In genomic region chr7:157897686-157898085, GRCh38 we compare ENCODE assay signal across 26 cellular contexts.
DNase-seq lines count a peak whose midpoint lies in the region; ATAC-seq and TF ChIP-seq lines count a peak whose summit lies in the region.
"Had no signal": no experiment of that assay in that cellular context is flagged by ENCODE, and none has a peak within 500 bp of the region (broad histone marks: within the 10 kb centered on the region; RNA-seq: fewer than 3 reads in every experiment).

No MANE protein-coding gene starts in this region.

- no peak overlapping the region for H3K9ac ChIP-seq in SK-N-SH
- H3K9ac ChIP-seq in neural progenitor cell, result no peak overlapping the region

- H4K20me1 ChIP-seq in SK-N-SH (ENCODE audit: insufficient read depth) (no peaks in the 10 kb centered on the region), neural progenitor cell (ENCODE audit: low read depth) (no peaks in the 10 kb centered on the region)

- TF ChIP-seq CTCF in SK-N-SH (IDR thresholded peaks at IDR 0.05), result no peak
- TF ChIP-seq CTCF in WERI-Rb-1 (IDR thresholded peaks at IDR 0.05; ENCODE audit: low read depth, low read length), result no peak
- TF ChIP-seq CTCF in neural progenitor cell (IDR thresholded peaks at IDR 0.05), result no peak
- TF ChIP-seq CTCF in HFFc6 (IDR thresholded peaks at IDR 0.05), result no peak

- peaks cover 0 to 19% of the 10 kb centered on the region in 2 experiments; a peak in 1 of 4 replicates for H3K4me1 ChIP-seq in SK-N-SH (ENCODE audit: control insufficient read depth in 1 of 2, insufficient read depth in 2 of 2, low read depth in 1 of 2, low read length in 1 of 2)
- peaks cover 13% of the 10 kb centered on the region for H3K4me1 ChIP-seq in neural progenitor cell
- H3K4me1 ChIP-seq: adrenal gland, HAP-1, pancreas, transverse colon had no signal

- no peaks in the 10 kb centered on the region for H3F3A ChIP-seq in SK-N-SH (replicated peaks; ENCODE audit: insufficient read depth)
- H3F3A ChIP-seq in neural progenitor cell (ENCODE audit: low read depth), result no peaks in the 10 kb centered on the region

- H3K36me3 ChIP-seq in SK-N-SH (replicated peaks in 1 of 2; ENCODE audit: control insufficient read depth in 1 of 2, insufficient read depth in 2 of 2, low read length in 1 of 2) (no peaks in the 10 kb centered on the region), WERI-Rb-1 (no peaks in the 10 kb centered on the region), neural progenitor cell (no peaks in the 10 kb centered on the region)
- H3K36me3 ChIP-seq: adrenal gland, HAP-1, pancreas, transverse colon had no signal

- no peaks in the 10 kb centered on the region for H3K9me3 Mint-ChIP-seq in neural progenitor cell
- peaks cover 79% of the 10 kb centered on the region for H3K9me3 Mint-ChIP-seq in HFFc6
- H3K9me3 Mint-ChIP-seq: activated CD4-positive, alpha-beta T cell treated with anti-CD3 and anti-CD28 coated beads, Interleukin-2, amount 10 ng/mL, durations not matched to agents 7 days and 5 days; activated naive CD4-positive, alpha-beta T cell treated with anti-CD3 and anti-CD28 coated beads for 36 hours; activated T-cell treated with anti-CD3 and anti-CD28 coated beads, Interleukin-2, amount 50 U/mL, for 72 hours had no signal

- H3K9me3 ChIP-seq in SK-N-SH (peaks cover 5% of the 10 kb centered on the region; the same call in 1 of the 2 replicates), WERI-Rb-1 (ENCODE audit: severe bottlenecking) (no peaks in the 10 kb centered on the region), neural progenitor cell (ENCODE audit: low read depth) (no peaks in the 10 kb centered on the region)
- H3K9me3 ChIP-seq: adrenal gland, HAP-1, pancreas, transverse colon had no signal

- H3K4me1 Mint-ChIP-seq in neural progenitor cell, result peaks cover 19% of the 10 kb centered on the region
- no peaks in the 10 kb centered on the region for H3K4me1 Mint-ChIP-seq in HFFc6 (ENCODE audit: low read depth)
- H3K4me1 Mint-ChIP-seq: activated CD4-positive, alpha-beta T cell treated with anti-CD3 and anti-CD28 coated beads, Interleukin-2, amount 10 ng/mL, durations not matched to agents 7 days and 5 days had no signal

- H2AFZ ChIP-seq in SK-N-SH (ENCODE audit: low read depth) (no peak overlapping the region), neural progenitor cell (replicated peaks) (peak overlapping the region; percentile 26)

- no peak overlapping the region for H3K4me2 ChIP-seq in SK-N-SH
- no peak overlapping the region for H3K4me2 ChIP-seq in neural progenitor cell
- H3K4me2 ChIP-seq: smooth muscle cell had no signal

- POLR2A ChIA-PET in SK-N-SH (lab: Yijun Ruan, JAX), result no interaction called here

- H3K79me2 ChIP-seq in SK-N-SH (ENCODE audit: insufficient read depth) (no peaks in the 10 kb centered on the region), neural progenitor cell (ENCODE audit: low read depth) (no peaks in the 10 kb centered on the region)

- H3K4me3 Mint-ChIP-seq in neural progenitor cell (no peak overlapping the region), HFFc6 (no peak overlapping the region)
- H3K4me3 Mint-ChIP-seq: activated CD4-positive, alpha-beta T cell treated with anti-CD3 and anti-CD28 coated beads, Interleukin-2, amount 10 ng/mL, durations not matched to agents 7 days and 5 days; activated naive CD4-positive, alpha-beta T cell treated with anti-CD3 and anti-CD28 coated beads for 36 hours; activated T-cell treated with anti-CD3 and anti-CD28 coated beads, Interleukin-2, amount 50 U/mL, for 72 hours; brain; CD4-positive, alpha-beta memory T cell; natural killer cell; WTC11 had no signal

- no peaks in the 10 kb centered on the region for H3K9me2 ChIP-seq in SK-N-SH

- H3K27me3 Mint-ChIP-seq in neural progenitor cell (ENCODE audit: insufficient read depth, low read depth) (peaks cover 3% of the 10 kb centered on the region), HFFc6 (ENCODE audit: insufficient read depth) (peaks cover 8% of the 10 kb centered on the region; the same call in 1 of the 2 replicates)
- H3K27me3 Mint-ChIP-seq: activated CD4-positive, alpha-beta T cell treated with anti-CD3 and anti-CD28 coated beads, Interleukin-2, amount 10 ng/mL, durations not matched to agents 7 days and 5 days had no signal

- no peak for TF ChIP-seq RAD21 in SK-N-SH (IDR thresholded peaks at IDR 0.05; ENCODE audit: low read length)

- H3K27ac ChIP-seq in SK-N-SH (ENCODE audit: low read depth in 2 of 2, low read length in 1 of 2) (no peak overlapping the region), WERI-Rb-1 (no peak overlapping the region), neural progenitor cell (no peak overlapping the region)
- H3K27ac ChIP-seq: adrenal gland, pancreas, transverse colon had no signal

- DNase-seq in SK-N-SH (peak; percentile 69), NCI-H1436 (lab: John Stamatoyannopoulos, UW) (peak; percentile 73), WERI-Rb-1 (peak; percentile 56), neural progenitor cell (ENCODE audit: low spot score) (peak; percentile 26), HFFc6 (no peak), NCI-H146 (lab: John Stamatoyannopoulos, UW) (no peak), DMS53 (lab: John Stamatoyannopoulos, UW) (no peak)
- DNase-seq: activated CD4-positive, alpha-beta T cell treated with anti-CD3 and anti-CD28 coated beads, Interleukin-2, amount 10 ng/mL, durations not matched to agents 7 days and 5 days; activated naive CD4-positive, alpha-beta T cell treated with anti-CD3 and anti-CD28 coated beads for 36 hours; activated T-cell treated with anti-CD3 and anti-CD28 coated beads, Interleukin-2, amount 50 U/mL, for 72 hours; adrenal gland; CD4-positive, alpha-beta memory T cell; effector CD4-positive, alpha-beta T cell; glutamatergic neuron; natural killer cell; NCI-H774; pancreas; stimulated activated CD4-positive, alpha-beta T cell treated with anti-CD3 and anti-CD28 coated beads, Interleukin-1b, Interleukin-23, amount 100 ng/mL, for 48 hours; stimulated activated CD8-positive, alpha-beta memory T cell treated with anti-CD3 and anti-CD28 coated beads, Interleukin-4, amount 100 ng/mL, for 48 hours; SW 1271; transverse colon had no signal

- CTCF ChIA-PET in SK-N-SH (lab: Yijun Ruan, JAX), result interaction anchor here (1.2 kb wide), 1 partner anchor 9 kb away, joined by 4 read pairs; no protein-coding TSS in a partner anchor

- no peak for TF ChIP-seq EP300 in SK-N-SH (IDR thresholded peaks at IDR 0.05; ENCODE audit: borderline replicate concordance in 1 of 2, low read depth in 1 of 2, low read length in 1 of 2)

- H3K4me3 ChIP-seq in SK-N-SH (ENCODE audit: low read depth in 2 of 2, low read length in 1 of 2), result no peak overlapping the region
- peak overlapping the region; percentile 40 for H3K4me3 ChIP-seq in WERI-Rb-1 (ENCODE audit: low read depth, low read length)
- H3K4me3 ChIP-seq in neural progenitor cell, result no peak overlapping the region
- H3K4me3 ChIP-seq: adrenal gland, HAP-1, pancreas, smooth muscle cell, transverse colon had no signal

- WGBS in SK-N-SH (ENCODE audit: low lambda C conversion rate), result 52% methylated on average over 30 of the region's 30 CpGs

- H3K27me3 ChIP-seq in SK-N-SH (ENCODE audit: insufficient read depth), result no peaks in the 10 kb centered on the region
- no peaks in the 10 kb centered on the region for H3K27me3 ChIP-seq in WERI-Rb-1 (ENCODE audit: insufficient read depth, low read depth, severe bottlenecking)
- no peaks in the 10 kb centered on the region for H3K27me3 ChIP-seq in neural progenitor cell
- H3K27me3 ChIP-seq: adrenal gland, pancreas, transverse colon had no signal

- H3K27ac Mint-ChIP-seq in neural progenitor cell (no peak overlapping the region), HFFc6 (no peak overlapping the region)
- H3K27ac Mint-ChIP-seq: activated CD4-positive, alpha-beta T cell treated with anti-CD3 and anti-CD28 coated beads, Interleukin-2, amount 10 ng/mL, durations not matched to agents 7 days and 5 days; activated naive CD4-positive, alpha-beta T cell treated with anti-CD3 and anti-CD28 coated beads for 36 hours; activated T-cell treated with anti-CD3 and anti-CD28 coated beads, Interleukin-2, amount 50 U/mL, for 72 hours; CD4-positive, alpha-beta memory T cell; natural killer cell; WTC11 had no signal

- ATAC-seq in SK-N-SH treated with all-trans-retinoic acid at 6 μM for 48 hours, result no peak
- ATAC-seq: activated T-cell treated with anti-CD3 and anti-CD28 coated beads, Interleukin-2, amount 50 U/mL, for 72 hours; natural killer cell; pancreas; WTC11 had no signal

- H3K36me3 Mint-ChIP-seq in neural progenitor cell, result no peaks in the 10 kb centered on the region
- peaks cover 11% of the 10 kb centered on the region for H3K36me3 Mint-ChIP-seq in HFFc6 (ENCODE audit: low read depth)
- H3K36me3 Mint-ChIP-seq: brain; CD4-positive, alpha-beta memory T cell; natural killer cell had no signal

TF ChIP-seq in SK-N-SH, 30 proteins besides CTCF, POLR2A, EP300 and RAD21 (continues in another document):
- no peak for TF ChIP-seq RFX5 (IDR thresholded peaks at IDR 0.05; ENCODE audit: low read length)
- TF ChIP-seq POLR2AphosphoS5 (IDR thresholded peaks at IDR 0.05; ENCODE audit: low read depth, low read length), result no peak

TF ChIP-seq in SK-N-SH treated with all-trans-retinoic acid at 6 μM for 48 hours, 23 proteins besides CTCF, POLR2A, EP300 and RAD21 (continues in another document):
- no peak for TF ChIP-seq ZC3H10 (CRISPR knock-in tag; IDR thresholded peaks at IDR 0.05)
- no peak for TF ChIP-seq ZNF565 (CRISPR knock-in tag; conservative IDR thresholded peaks at IDR 0.05; ENCODE audit: low read depth)
- TF ChIP-seq CSDC2 (CRISPR knock-in tag; IDR thresholded peaks at IDR 0.05), result no peak
- TF ChIP-seq, protein P1, sequence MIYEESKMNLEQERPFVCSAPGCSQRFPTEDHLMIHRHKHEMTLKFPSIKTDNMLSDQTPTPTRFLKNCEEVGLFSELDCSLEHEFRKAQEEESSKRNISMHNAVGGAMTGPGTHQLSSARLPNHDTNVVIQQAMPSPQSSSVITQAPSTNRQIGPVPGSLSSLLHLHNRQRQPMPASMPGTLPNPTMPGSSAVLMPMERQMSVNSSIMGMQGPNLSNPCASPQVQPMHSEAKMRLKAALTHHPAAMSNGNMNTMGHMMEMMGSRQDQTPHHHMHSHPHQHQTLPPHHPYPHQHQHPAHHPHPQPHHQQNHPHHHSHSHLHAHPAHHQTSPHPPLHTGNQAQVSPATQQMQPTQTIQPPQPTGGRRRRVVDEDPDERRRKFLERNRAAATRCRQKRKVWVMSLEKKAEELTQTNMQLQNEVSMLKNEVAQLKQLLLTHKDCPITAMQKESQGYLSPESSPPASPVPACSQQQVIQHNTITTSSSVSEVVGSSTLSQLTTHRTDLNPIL (CRISPR knock-in tag; IDR thresholded peaks at IDR 0.05; ENCODE audit: low read depth), result no peak
- TF ChIP-seq ISL1 (CRISPR knock-in tag; IDR thresholded peaks at IDR 0.05), result no peak

Comparison
In these comparisons a context has a peak if more than half of its experiments do, and no peak if none do; other contexts are left out.
1. DNase-seq: peak in SK-N-SH (single experiment), NCI-H1436 (single experiment), WERI-Rb-1 (single experiment) and neural progenitor cell (single experiment); none in HFFc6 (single experiment), NCI-H146 (single experiment) and DMS53 (single experiment).